In the genomic region with DNA sequence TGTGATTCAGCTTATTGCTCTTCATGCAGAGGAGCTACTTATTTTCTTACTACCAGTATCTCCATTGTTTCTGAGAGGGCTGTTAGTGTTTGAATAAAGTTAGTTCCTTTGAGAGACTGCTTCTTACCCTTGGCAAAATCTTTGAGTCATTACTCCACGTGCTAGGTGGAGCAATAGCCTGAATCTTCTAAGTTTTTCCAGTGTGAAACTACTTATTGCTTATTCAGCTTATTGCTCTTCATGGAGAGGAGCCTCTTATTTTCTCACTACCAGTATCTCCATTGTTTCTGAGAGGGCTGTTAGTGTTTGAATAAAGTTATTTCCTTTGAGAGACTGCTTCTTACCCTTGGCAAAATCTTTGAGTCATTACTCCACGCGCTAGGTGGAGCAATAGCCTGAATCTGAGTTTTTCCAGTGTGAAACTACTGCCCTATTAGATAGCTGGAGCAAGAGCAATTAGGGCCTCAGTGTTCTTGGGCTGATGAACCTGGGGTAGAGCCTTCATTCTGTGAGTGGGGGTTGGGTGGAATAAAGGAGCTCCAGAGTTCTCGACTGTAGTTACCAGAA, we compare ENCODE assay signal across 12 cellular contexts. TPM values are rescaled to one million over a fixed set of nuclear protein-coding genes. Genes with fewer than 3 reads are reported as not detected.
DNase-seq lines count a peak whose midpoint lies in the region; ATAC-seq and TF ChIP-seq lines count a peak whose summit lies in the region.
"Had no signal": no experiment of that assay in that cellular context is flagged by ENCODE, and none has a peak within 500 bp of the region (broad histone marks: within the 10 kb centered on the region; RNA-seq: fewer than 3 reads in every experiment).

No MANE protein-coding gene starts in this region.

- CTCF ChIA-PET in Caco-2 (lab: Charles Lee) = no interaction called here

- no peak overlapping the region for H3K4me3 Mint-ChIP-seq in Caco-2 (ENCODE audit: unreplicated experiment)
- peak overlapping the region in 1 of 2 donors; percentile 21 for H3K4me3 Mint-ChIP-seq in effector memory CD8-positive, alpha-beta T cell
- no peak overlapping the region for H3K4me3 Mint-ChIP-seq in neural progenitor cell

- BruUV-seq in Caco-2 (replicated peaks; lab: Mats Ljungman, UMichigan) = no TSS peak

- no peak for ATAC-seq in effector memory CD8-positive, alpha-beta T cell (replicated peaks)
- no peak for ATAC-seq in GM19467 (IDR thresholded peaks at IDR 0.05; ENCODE audit: unreplicated experiment)
- ATAC-seq in GM18873 (IDR thresholded peaks at IDR 0.05; ENCODE audit: low FRiP score, unreplicated experiment) = no peak

- H3F3A ChIP-seq in neural progenitor cell (ENCODE audit: low read depth) = peaks cover 17% of the 10 kb centered on the region

- H3K4me1 Mint-ChIP-seq in Caco-2 (ENCODE audit: low read depth, unreplicated experiment) (no peaks in the 10 kb centered on the region), neural progenitor cell (no peaks in the 10 kb centered on the region)
- peaks cover 24 to 53% of the 10 kb centered on the region in 2 donors for H3K4me1 Mint-ChIP-seq in effector memory CD8-positive, alpha-beta T cell (ENCODE audit: low read depth in 2 of 2)

- no peak overlapping the region for H3K9ac ChIP-seq in neural progenitor cell

- H2AFZ ChIP-seq in neural progenitor cell (replicated peaks) = no peak overlapping the region

- intact Hi-C loops in Caco-2 (cut with micrococcal nuclease; ENCODE audit: unreplicated experiment) = no loop called here

- POLR2A ChIA-PET in Caco-2 (lab: Charles Lee) = no interaction called here

- H3K36me3 ChIP-seq in Caco-2 (ENCODE audit: control insufficient read depth, insufficient read depth, low read length) (peaks cover 1% of the 10 kb centered on the region), neural progenitor cell (peaks cover 12% of the 10 kb centered on the region)

- peaks cover 88% of the 10 kb centered on the region for H4K20me1 ChIP-seq in neural progenitor cell (ENCODE audit: low read depth)

- H3K79me2 ChIP-seq in neural progenitor cell (ENCODE audit: low read depth) = peaks cover 100% of the 10 kb centered on the region

- H3K9me3 ChIP-seq in Caco-2 = no peaks in the 10 kb centered on the region
- no peaks in the 10 kb centered on the region for H3K9me3 ChIP-seq in neural progenitor cell (ENCODE audit: low read depth)

- H3K27ac ChIP-seq in neural progenitor cell = peak overlapping the region; percentile 11

- H3K27ac Mint-ChIP-seq in Caco-2 (ENCODE audit: unreplicated experiment) (peak overlapping the region; percentile 57), neural progenitor cell (peak overlapping the region; percentile 57)
- peak overlapping the region; percentile 85 to 89 for H3K27ac Mint-ChIP-seq in effector memory CD8-positive, alpha-beta T cell

- H3K9me3 Mint-ChIP-seq in Caco-2 (ENCODE audit: unreplicated experiment) (no peaks in the 10 kb centered on the region), neural progenitor cell (no peaks in the 10 kb centered on the region)
- no peaks in the 10 kb centered on the region for H3K9me3 Mint-ChIP-seq in effector memory CD8-positive, alpha-beta T cell

- H3K4me3 ChIP-seq in Caco-2 (ENCODE audit: low read depth, low read length) = no peak overlapping the region
- no peak overlapping the region for H3K4me3 ChIP-seq in neural progenitor cell
- H3K4me3 ChIP-seq: skin epidermis had no signal

- DNase-seq in Caco-2 (no peak), NCI-H226 (peak; percentile 51), neural progenitor cell (ENCODE audit: low spot score) (no peak), NCI-H510A (lab: John Stamatoyannopoulos, UW) (no peak), NCI-H1092 treated with DMSO at 0.1 percent for 48 hours (lab: John Stamatoyannopoulos, UW) (no peak)
- DNase-seq in effector memory CD8-positive, alpha-beta T cell = no peak
- DNase-seq: effector CD8-positive, alpha-beta T cell; NCI-H524; SHP77 treated with DMSO at 0.1 percent for 48 hours had no signal

- H3K27me3 ChIP-seq in Caco-2 (replicated peaks; ENCODE audit: control insufficient read depth, insufficient read depth, low read length) (no peaks in the 10 kb centered on the region), neural progenitor cell (no peaks in the 10 kb centered on the region)

- no peak for TF ChIP-seq CTCF in Caco-2 (IDR thresholded peaks at IDR 0.05; ENCODE audit: insufficient read depth in 1 of 2, low read depth in 1 of 2, low read length in 1 of 2, severe bottlenecking in 1 of 2, unreplicated experiment in 1 of 2)
- no peak for TF ChIP-seq CTCF in neural progenitor cell (IDR thresholded peaks at IDR 0.05)

- H3K36me3 Mint-ChIP-seq in Caco-2 (ENCODE audit: insufficient read depth, unreplicated experiment) = peaks cover 72% of the 10 kb centered on the region
- peaks cover 76% of the 10 kb centered on the region for H3K36me3 Mint-ChIP-seq in effector memory CD8-positive, alpha-beta T cell (ENCODE audit: insufficient read depth)
- H3K36me3 Mint-ChIP-seq in neural progenitor cell = peaks cover 28% of the 10 kb centered on the region

- no peak overlapping the region for H3K4me2 ChIP-seq in neural progenitor cell

- H3K4me1 ChIP-seq in Caco-2 (0 out of 2 replicates have a peak, but pooled peaks cover 1% of the 10 kb centered on the region), neural progenitor cell (no peaks in the 10 kb centered on the region)

- H3K27me3 Mint-ChIP-seq in Caco-2 (ENCODE audit: insufficient read depth, unreplicated experiment) = no peaks in the 10 kb centered on the region
- no peaks in the 10 kb centered on the region for H3K27me3 Mint-ChIP-seq in effector memory CD8-positive, alpha-beta T cell
- no peaks in the 10 kb centered on the region for H3K27me3 Mint-ChIP-seq in neural progenitor cell (ENCODE audit: insufficient read depth, low read depth)

RNA-seq across cellular contexts. Expression of a gene that starts 41.9 kb away (rescaled TPM):
- total RNA-seq in Caco-2 (2022) = 100 and 117 TPM in 2 replicates
- total RNA-seq in neural progenitor cell (ENCODE audit: low replicate concordance) = 179 and 321 TPM in 2 replicates
